1 cellular context compared by ENCODE assay signal in the genomic region with DNA sequence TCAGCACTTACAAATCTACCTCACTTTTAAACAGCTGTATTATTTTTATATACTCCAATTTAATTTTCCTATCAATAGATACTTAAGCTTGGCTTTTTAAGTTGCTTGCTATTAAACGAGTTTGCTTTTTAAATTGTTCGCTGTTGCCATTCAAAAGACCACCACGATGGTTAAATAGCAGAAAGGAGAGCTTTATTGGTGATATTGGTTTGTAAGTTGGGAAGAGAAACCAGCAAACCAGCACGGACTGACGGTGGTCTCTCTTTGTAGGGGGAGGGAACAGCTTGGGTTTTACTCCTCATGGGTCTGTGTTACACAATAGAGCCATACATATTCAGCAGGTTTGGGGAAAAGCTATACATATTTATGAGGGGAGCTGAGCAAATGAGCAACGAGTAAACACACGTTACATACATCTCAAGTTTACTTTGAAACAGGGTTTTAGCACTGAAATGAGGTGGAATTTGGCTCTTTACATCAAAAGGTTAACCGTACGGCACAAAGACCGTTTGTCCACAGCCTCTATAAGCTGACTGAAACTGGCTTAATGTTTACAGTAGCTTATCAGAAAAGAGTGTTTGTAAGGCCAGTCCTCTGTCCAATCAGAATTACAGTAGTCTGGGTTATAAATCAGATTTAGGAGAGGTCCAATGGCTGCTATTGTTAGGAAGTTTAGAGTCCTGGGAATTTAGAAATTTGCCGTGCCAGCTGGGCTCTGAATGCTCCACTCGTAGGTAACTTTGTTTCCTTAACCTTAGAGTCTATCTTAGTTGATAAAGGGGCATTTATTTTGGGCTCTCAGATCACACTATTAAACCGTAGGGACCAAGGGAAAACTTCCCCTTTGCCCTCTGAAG.
A peak's percentile ranks its signal among the peaks of the same experiment; 100 is the strongest.
TF ChIP-seq lines count a peak whose summit lies in the region.

No MANE protein-coding gene starts in this region.

TF ChIP-seq in HepG2, 621 proteins besides CTCF, POLR2A, EP300 and RAD21 (continued from another document and continues in another):
- TF ChIP-seq, protein P1, sequence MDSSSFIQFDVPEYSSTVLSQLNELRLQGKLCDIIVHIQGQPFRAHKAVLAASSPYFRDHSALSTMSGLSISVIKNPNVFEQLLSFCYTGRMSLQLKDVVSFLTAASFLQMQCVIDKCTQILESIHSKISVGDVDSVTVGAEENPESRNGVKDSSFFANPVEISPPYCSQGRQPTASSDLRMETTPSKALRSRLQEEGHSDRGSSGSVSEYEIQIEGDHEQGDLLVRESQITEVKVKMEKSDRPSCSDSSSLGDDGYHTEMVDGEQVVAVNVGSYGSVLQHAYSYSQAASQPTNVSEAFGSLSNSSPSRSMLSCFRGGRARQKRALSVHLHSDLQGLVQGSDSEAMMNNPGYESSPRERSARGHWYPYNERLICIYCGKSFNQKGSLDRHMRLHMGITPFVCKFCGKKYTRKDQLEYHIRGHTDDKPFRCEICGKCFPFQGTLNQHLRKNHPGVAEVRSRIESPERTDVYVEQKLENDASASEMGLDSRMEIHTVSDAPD (CRISPR knock-in tag; IDR thresholded peaks at IDR 0.05): peak; percentile 97; the same call in 1 of the 2 replicates
- no peak for TF ChIP-seq ZFY (CRISPR knock-in tag; IDR thresholded peaks at IDR 0.05)
- TF ChIP-seq ELF1 (CRISPR knock-in tag; IDR thresholded peaks at IDR 0.05): no peak
- no peak for TF ChIP-seq ZNF496 (CRISPR knock-in tag; IDR thresholded peaks at IDR 0.05; ENCODE audit: insufficient replicate concordance)
- no peak for TF ChIP-seq TGIF2 (CRISPR knock-in tag; IDR thresholded peaks at IDR 0.05)
- TF ChIP-seq, protein P2, sequence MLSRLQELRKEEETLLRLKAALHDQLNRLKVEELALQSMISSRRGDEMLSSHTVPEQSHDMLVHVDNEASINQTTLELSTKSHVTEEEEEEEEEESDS (CRISPR knock-in tag; IDR thresholded peaks at IDR 0.05; ENCODE audit: borderline replicate concordance): no peak
- TF ChIP-seq, protein P3, sequence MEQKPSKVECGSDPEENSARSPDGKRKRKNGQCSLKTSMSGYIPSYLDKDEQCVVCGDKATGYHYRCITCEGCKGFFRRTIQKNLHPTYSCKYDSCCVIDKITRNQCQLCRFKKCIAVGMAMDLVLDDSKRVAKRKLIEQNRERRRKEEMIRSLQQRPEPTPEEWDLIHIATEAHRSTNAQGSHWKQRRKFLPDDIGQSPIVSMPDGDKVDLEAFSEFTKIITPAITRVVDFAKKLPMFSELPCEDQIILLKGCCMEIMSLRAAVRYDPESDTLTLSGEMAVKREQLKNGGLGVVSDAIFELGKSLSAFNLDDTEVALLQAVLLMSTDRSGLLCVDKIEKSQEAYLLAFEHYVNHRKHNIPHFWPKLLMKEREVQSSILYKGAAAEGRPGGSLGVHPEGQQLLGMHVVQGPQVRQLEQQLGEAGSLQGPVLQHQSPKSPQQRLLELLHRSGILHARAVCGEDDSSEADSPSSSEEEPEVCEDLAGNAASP (CRISPR knock-in tag; IDR thresholded peaks at IDR 0.05; ENCODE audit: borderline replicate concordance): peak; percentile 89
- TF ChIP-seq, protein P4, sequence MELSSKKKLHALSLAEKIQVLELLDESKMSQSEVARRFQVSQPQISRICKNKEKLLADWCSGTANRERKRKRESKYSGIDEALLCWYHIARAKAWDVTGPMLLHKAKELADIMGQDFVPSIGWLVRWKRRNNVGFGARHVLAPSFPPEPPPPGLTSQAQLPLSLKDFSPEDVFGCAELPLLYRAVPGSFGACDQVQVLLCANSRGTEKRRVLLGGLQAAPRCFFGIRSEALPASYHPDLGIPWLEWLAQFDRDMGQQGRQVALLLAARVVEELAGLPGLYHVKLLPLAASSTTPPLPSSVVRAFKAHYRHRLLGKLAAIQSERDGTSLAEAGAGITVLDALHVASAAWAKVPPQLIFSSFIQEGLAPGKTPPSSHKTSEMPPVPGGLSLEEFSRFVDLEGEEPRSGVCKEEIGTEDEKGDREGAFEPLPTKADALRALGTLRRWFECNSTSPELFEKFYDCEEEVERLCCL (CRISPR knock-in tag; IDR thresholded peaks at IDR 0.05; ENCODE audit: borderline replicate concordance): 0 out of 2 replicates have a peak, but pooled peaks have one; percentile 64
- TF ChIP-seq, protein P5, sequence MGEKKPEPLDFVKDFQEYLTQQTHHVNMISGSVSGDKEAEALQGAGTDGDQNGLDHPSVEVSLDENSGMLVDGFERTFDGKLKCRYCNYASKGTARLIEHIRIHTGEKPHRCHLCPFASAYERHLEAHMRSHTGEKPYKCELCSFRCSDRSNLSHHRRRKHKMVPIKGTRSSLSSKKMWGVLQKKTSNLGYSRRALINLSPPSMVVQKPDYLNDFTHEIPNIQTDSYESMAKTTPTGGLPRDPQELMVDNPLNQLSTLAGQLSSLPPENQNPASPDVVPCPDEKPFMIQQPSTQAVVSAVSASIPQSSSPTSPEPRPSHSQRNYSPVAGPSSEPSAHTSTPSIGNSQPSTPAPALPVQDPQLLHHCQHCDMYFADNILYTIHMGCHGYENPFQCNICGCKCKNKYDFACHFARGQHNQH (CRISPR knock-in tag; IDR thresholded peaks at IDR 0.05): peak; percentile 82
- TF ChIP-seq, protein P6, sequence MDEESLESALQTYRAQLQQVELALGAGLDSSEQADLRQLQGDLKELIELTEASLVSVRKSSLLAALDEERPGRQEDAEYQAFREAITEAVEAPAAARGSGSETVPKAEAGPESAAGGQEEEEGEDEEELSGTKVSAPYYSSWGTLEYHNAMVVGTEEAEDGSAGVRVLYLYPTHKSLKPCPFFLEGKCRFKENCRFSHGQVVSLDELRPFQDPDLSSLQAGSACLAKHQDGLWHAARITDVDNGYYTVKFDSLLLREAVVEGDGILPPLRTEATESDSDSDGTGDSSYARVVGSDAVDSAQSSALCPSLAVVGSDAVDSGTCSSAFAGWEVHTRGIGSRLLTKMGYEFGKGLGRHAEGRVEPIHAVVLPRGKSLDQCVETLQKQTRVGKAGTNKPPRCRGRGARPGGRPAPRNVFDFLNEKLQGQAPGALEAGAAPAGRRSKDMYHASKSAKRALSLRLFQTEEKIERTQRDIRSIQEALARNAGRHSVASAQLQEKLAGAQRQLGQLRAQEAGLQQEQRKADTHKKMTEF (CRISPR knock-in tag; IDR thresholded peaks at IDR 0.05): peak; percentile 95
- TF ChIP-seq NFKBIZ (CRISPR knock-in tag; IDR thresholded peaks at IDR 0.05): peak; percentile 91
- TF ChIP-seq, protein P7, sequence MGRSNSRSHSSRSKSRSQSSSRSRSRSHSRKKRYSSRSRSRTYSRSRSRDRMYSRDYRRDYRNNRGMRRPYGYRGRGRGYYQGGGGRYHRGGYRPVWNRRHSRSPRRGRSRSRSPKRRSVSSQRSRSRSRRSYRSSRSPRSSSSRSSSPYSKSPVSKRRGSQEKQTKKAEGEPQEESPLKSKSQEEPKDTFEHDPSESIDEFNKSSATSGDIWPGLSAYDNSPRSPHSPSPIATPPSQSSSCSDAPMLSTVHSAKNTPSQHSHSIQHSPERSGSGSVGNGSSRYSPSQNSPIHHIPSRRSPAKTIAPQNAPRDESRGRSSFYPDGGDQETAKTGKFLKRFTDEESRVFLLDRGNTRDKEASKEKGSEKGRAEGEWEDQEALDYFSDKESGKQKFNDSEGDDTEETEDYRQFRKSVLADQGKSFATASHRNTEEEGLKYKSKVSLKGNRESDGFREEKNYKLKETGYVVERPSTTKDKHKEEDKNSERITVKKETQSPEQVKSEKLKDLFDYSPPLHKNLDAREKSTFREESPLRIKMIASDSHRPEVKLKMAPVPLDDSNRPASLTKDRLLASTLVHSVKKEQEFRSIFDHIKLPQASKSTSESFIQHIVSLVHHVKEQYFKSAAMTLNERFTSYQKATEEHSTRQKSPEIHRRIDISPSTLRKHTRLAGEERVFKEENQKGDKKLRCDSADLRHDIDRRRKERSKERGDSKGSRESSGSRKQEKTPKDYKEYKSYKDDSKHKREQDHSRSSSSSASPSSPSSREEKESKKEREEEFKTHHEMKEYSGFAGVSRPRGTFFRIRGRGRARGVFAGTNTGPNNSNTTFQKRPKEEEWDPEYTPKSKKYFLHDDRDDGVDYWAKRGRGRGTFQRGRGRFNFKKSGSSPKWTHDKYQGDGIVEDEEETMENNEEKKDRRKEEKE (IDR thresholded peaks at IDR 0.05): no peak
- TF ChIP-seq HMGA1 (CRISPR knock-in tag; conservative IDR thresholded peaks at IDR 0.05): peak; percentile 64; the same call in 1 of the 2 replicates
- TF ChIP-seq, protein P8, sequence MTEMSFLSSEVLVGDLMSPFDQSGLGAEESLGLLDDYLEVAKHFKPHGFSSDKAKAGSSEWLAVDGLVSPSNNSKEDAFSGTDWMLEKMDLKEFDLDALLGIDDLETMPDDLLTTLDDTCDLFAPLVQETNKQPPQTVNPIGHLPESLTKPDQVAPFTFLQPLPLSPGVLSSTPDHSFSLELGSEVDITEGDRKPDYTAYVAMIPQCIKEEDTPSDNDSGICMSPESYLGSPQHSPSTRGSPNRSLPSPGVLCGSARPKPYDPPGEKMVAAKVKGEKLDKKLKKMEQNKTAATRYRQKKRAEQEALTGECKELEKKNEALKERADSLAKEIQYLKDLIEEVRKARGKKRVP (CRISPR knock-in tag; IDR thresholded peaks at IDR 0.05): peak; percentile 5 to 90; a peak in 2 of 4 replicates
- no peak for TF ChIP-seq ATAD3A (CRISPR knock-in tag; IDR thresholded peaks at IDR 0.05)
- TF ChIP-seq, protein P9, sequence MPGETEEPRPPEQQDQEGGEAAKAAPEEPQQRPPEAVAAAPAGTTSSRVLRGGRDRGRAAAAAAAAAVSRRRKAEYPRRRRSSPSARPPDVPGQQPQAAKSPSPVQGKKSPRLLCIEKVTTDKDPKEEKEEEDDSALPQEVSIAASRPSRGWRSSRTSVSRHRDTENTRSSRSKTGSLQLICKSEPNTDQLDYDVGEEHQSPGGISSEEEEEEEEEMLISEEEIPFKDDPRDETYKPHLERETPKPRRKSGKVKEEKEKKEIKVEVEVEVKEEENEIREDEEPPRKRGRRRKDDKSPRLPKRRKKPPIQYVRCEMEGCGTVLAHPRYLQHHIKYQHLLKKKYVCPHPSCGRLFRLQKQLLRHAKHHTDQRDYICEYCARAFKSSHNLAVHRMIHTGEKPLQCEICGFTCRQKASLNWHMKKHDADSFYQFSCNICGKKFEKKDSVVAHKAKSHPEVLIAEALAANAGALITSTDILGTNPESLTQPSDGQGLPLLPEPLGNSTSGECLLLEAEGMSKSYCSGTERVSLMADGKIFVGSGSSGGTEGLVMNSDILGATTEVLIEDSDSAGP (CRISPR knock-in tag; IDR thresholded peaks at IDR 0.05; ENCODE audit: borderline replicate concordance): no peak
- TF ChIP-seq TCF7L2 (IDR thresholded peaks at IDR 0.05; ENCODE audit: low read depth, low read length): peak; percentile 61
- TF ChIP-seq, protein P10, sequence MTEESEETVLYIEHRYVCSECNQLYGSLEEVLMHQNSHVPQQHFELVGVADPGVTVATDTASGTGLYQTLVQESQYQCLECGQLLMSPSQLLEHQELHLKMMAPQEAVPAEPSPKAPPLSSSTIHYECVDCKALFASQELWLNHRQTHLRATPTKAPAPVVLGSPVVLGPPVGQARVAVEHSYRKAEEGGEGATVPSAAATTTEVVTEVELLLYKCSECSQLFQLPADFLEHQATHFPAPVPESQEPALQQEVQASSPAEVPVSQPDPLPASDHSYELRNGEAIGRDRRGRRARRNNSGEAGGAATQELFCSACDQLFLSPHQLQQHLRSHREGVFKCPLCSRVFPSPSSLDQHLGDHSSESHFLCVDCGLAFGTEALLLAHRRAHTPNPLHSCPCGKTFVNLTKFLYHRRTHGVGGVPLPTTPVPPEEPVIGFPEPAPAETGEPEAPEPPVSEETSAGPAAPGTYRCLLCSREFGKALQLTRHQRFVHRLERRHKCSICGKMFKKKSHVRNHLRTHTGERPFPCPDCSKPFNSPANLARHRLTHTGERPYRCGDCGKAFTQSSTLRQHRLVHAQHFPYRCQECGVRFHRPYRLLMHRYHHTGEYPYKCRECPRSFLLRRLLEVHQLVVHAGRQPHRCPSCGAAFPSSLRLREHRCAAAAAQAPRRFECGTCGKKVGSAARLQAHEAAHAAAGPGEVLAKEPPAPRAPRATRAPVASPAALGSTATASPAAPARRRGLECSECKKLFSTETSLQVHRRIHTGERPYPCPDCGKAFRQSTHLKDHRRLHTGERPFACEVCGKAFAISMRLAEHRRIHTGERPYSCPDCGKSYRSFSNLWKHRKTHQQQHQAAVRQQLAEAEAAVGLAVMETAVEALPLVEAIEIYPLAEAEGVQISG (CRISPR knock-in tag; IDR thresholded peaks at IDR 0.05): no peak; the same call in 1 of the 2 replicates
- TF ChIP-seq TCF12 (IDR thresholded peaks at IDR 0.05): no peak
- peak; percentile 86 for TF ChIP-seq TCF12 (CRISPR knock-in tag; IDR thresholded peaks at IDR 0.05)
- TF ChIP-seq AGO2 (optimal IDR thresholded peaks at IDR 0.05; ENCODE audit: low read depth, low read length): no peak
- TF ChIP-seq CHD2 (IDR thresholded peaks at IDR 0.05; ENCODE audit: low read depth, low read length): no peak
- 0 out of 2 replicates have a peak, but pooled peaks have one; percentile 40 for TF ChIP-seq SP140L (CRISPR knock-in tag; IDR thresholded peaks at IDR 0.05; ENCODE audit: borderline replicate concordance)
- TF ChIP-seq CEBPG (CRISPR knock-in tag; IDR thresholded peaks at IDR 0.05): peak; percentile 95
- TF ChIP-seq, protein P11, sequence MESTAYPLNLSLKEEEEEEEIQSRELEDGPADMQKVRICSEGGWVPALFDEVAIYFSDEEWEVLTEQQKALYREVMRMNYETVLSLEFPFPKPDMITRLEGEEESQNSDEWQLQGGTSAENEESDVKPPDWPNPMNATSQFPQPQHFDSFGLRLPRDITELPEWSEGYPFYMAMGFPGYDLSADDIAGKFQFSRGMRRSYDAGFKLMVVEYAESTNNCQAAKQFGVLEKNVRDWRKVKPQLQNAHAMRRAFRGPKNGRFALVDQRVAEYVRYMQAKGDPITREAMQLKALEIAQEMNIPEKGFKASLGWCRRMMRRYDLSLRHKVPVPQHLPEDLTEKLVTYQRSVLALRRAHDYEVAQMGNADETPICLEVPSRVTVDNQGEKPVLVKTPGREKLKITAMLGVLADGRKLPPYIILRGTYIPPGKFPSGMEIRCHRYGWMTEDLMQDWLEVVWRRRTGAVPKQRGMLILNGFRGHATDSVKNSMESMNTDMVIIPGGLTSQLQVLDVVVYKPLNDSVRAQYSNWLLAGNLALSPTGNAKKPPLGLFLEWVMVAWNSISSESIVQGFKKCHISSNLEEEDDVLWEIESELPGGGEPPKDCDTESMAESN (CRISPR knock-in tag; conservative IDR thresholded peaks at IDR 0.05): peak; percentile 80
- TF ChIP-seq, protein P12, sequence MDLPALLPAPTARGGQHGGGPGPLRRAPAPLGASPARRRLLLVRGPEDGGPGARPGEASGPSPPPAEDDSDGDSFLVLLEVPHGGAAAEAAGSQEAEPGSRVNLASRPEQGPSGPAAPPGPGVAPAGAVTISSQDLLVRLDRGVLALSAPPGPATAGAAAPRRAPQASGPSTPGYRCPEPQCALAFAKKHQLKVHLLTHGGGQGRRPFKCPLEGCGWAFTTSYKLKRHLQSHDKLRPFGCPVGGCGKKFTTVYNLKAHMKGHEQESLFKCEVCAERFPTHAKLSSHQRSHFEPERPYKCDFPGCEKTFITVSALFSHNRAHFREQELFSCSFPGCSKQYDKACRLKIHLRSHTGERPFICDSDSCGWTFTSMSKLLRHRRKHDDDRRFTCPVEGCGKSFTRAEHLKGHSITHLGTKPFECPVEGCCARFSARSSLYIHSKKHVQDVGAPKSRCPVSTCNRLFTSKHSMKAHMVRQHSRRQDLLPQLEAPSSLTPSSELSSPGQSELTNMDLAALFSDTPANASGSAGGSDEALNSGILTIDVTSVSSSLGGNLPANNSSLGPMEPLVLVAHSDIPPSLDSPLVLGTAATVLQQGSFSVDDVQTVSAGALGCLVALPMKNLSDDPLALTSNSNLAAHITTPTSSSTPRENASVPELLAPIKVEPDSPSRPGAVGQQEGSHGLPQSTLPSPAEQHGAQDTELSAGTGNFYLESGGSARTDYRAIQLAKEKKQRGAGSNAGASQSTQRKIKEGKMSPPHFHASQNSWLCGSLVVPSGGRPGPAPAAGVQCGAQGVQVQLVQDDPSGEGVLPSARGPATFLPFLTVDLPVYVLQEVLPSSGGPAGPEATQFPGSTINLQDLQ (CRISPR knock-in tag; IDR thresholded peaks at IDR 0.05): no peak
- TF ChIP-seq NR2F6 (IDR thresholded peaks at IDR 0.05): peak; percentile 97
- TF ChIP-seq NR2F6 (CRISPR knock-in tag; IDR thresholded peaks at IDR 0.05): peak; percentile 96
- TF ChIP-seq ZNF616 (CRISPR knock-in tag; IDR thresholded peaks at IDR 0.05; ENCODE audit: low read depth): 0 out of 2 replicates have a peak, but pooled peaks have one; percentile 44
